ENCODE assay signal across 8 cellular contexts in the genomic region with DNA sequence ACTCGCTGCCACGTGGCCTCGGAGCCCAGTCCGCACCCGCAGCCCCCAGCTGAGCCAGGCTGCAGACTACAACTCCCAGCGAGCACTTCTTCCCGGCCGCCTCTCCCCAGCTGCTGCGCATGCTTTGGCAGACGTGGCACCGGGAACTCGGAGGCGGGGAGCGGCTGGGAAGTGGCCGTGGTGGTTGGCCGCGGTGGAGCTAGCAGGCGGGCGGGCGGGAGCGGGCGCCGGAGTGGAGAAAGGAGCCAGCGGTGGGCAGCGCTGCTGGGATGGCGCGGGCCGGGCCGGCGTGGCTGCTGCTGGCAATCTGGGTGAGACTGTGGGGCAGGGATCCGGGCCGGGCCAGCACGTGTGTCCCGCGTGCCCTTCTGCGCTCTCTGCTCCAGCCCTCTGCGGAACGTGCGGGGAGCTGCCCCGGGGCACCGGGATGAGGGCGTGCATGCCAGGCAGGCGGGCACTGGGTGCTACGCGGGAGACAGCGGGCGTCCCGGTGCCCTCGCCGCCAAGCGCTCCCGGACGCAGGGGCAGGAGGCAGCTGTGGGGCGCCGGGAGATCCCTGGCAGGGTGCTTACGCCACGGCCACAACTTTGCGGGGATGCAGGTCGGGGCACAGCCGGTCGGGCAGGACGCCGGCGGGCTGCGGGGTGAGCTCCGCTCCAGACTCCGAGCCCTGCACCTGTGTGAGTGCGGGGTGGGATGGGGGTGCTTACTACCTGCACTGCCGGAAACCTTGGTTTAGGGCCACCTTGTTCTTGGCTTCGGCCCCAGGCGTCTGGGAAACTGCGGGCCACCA. TPM values are rescaled to one million over a fixed set of nuclear protein-coding genes. Genes with fewer than 3 reads are reported as not detected.
DNase-seq lines count a peak whose midpoint lies in the region; TF ChIP-seq lines count a peak whose summit lies in the region.

A gene (plus strand): TSS at position 130 of the 793 bp plus-strand sequence. CDS start 140 bp downstream, at position 270.

- WGBS in GM23248 (ENCODE audit: low coverage in 1 of 2, low lambda C conversion rate in 2 of 2, missing lambda C conversion rate in 2 of 2), 2 experiments: 1% methylated on average over 61 to 70 of the region's 72 CpGs

- H3K27me3 ChIP-seq in GM23248 (replicated peaks; ENCODE audit: insufficient read depth) (no peaks in the 10 kb centered on the region), neural progenitor cell (peaks cover 38% of the 10 kb centered on the region), subcutaneous abdominal adipose tissue (ENCODE audit: control insufficient read depth in 5 of 5, insufficient read depth in 4 of 5, low read length in 5 of 5) (no peaks in the 10 kb centered on the region)

- no peaks in the 10 kb centered on the region for H3K9me2 ChIP-seq in GM23248 (ENCODE audit: insufficient read depth)

- H3K27ac ChIP-seq in GM23248 (peak within 1 kb of the TSS; percentile 68), RWPE1 (peak within 1 kb of the TSS; percentile 82), neural progenitor cell (no peak within 1 kb of the TSS), subcutaneous abdominal adipose tissue (ENCODE audit: low read depth, low read length) (peak within 1 kb of the TSS; percentile 44)

- H3K36me3 ChIP-seq in GM23248 (ENCODE audit: low read depth): no peaks in the 10 kb centered on the region
- no peaks in the 10 kb centered on the region for H3K36me3 ChIP-seq in neural progenitor cell
- H3K36me3 ChIP-seq in subcutaneous abdominal adipose tissue (ENCODE audit: control insufficient read depth in 5 of 5, insufficient read depth in 5 of 5, low read length in 5 of 5): no peaks in the 10 kb centered on the region

- no peaks in the 10 kb centered on the region for H3K9me3 Mint-ChIP-seq in neural progenitor cell

- H3K4me1 ChIP-seq in GM23248 (ENCODE audit: insufficient read depth) (0 out of 2 replicates have a peak, but pooled peaks cover 9% of the 10 kb centered on the region), neural progenitor cell (peaks cover 16% of the 10 kb centered on the region), subcutaneous abdominal adipose tissue (ENCODE audit: control insufficient read depth in 5 of 5, insufficient read depth in 5 of 5, low read length in 5 of 5) (peaks cover 4 to 27% (median 18%) of the 10 kb centered on the region in 5 donors)

- H4K20me1 ChIP-seq in GM23248 (ENCODE audit: insufficient read depth): no peaks in the 10 kb centered on the region
- H4K20me1 ChIP-seq in neural progenitor cell (ENCODE audit: low read depth): peaks cover 16% of the 10 kb centered on the region

- DNase-seq in Daoy (ENCODE audit: low read depth): peak; percentile 97
- peak; percentile 96 for DNase-seq in GM23248
- DNase-seq in LNCaP clone FGC (ENCODE audit: low read depth): peak; percentile 70
- peak; percentile 94 for DNase-seq in RWPE1 (ENCODE audit: low spot score)
- DNase-seq in activated effector memory CD4-positive, alpha-beta T cell treated with anti-CD3 and anti-CD28 coated beads, Interleukin-2, amount 50 U/mL, for 16 hours: peak; percentile 85
- peak; percentile 78 for DNase-seq in foreskin melanocyte
- DNase-seq in neural progenitor cell (ENCODE audit: low spot score): peak; percentile 93

- H3K9ac ChIP-seq in GM23248 (peak within 1 kb of the TSS; percentile 94), neural progenitor cell (no peak within 1 kb of the TSS), subcutaneous abdominal adipose tissue (ENCODE audit: low read length in 5 of 5) (peak within 1 kb of the TSS; percentile 44 to 89 (median 68))

- in situ Hi-C loops in GM23248 (cut with MboI): no loop called here

- H3K4me2 ChIP-seq in GM23248 (ENCODE audit: unreplicated experiment) (peak within 1 kb of the TSS; percentile 89), neural progenitor cell (peak within 1 kb of the TSS; percentile 95)

- POLR2A ChIA-PET in RWPE1 (lab: Yijun Ruan, JAX; ENCODE audit: low non-redundant PET): interaction anchor here (0.6 kb wide), 2 partner anchors 27 to 40 kb away, joined by 3 to 5 read pairs; no protein-coding TSS in a partner anchor

- H3K4me1 Mint-ChIP-seq in neural progenitor cell: peaks cover 37% of the 10 kb centered on the region

- H3K4me3 ChIP-seq in GM23248 (peak within 1 kb of the TSS; percentile 90), LNCaP clone FGC (ENCODE audit: low read depth, low read length) (peak within 1 kb of the TSS; percentile 90), neural progenitor cell (peak within 1 kb of the TSS; percentile 70), subcutaneous abdominal adipose tissue (ENCODE audit: low read depth in 1 of 5, low read length in 5 of 5) (peak within 1 kb of the TSS; percentile 49 to 90 (median 81))

- CTCF ChIA-PET in RWPE1 (lab: Yijun Ruan, JAX): interaction anchor here (0.7 to 1.4 kb wide), 3 partner anchors 39 to 192 kb away, joined by 3 to 6 read pairs (median 5); a partner anchor contains a TSS

- peaks cover 50% of the 10 kb centered on the region for H3K79me2 ChIP-seq in GM23248 (ENCODE audit: insufficient read depth)
- H3K79me2 ChIP-seq in neural progenitor cell (ENCODE audit: low read depth): peaks cover 13% of the 10 kb centered on the region

- peak within 1 kb of the TSS; percentile 74 for H3K27ac Mint-ChIP-seq in neural progenitor cell

- H3F3A ChIP-seq in GM23248 (ENCODE audit: insufficient read depth) (no peaks in the 10 kb centered on the region), neural progenitor cell (ENCODE audit: low read depth) (peaks cover 4% of the 10 kb centered on the region)

- H3K27me3 Mint-ChIP-seq in neural progenitor cell (ENCODE audit: insufficient read depth, low read depth): no peaks in the 10 kb centered on the region

- H3K36me3 Mint-ChIP-seq in neural progenitor cell: no peaks in the 10 kb centered on the region

- TF ChIP-seq CTCF in LNCaP clone FGC (IDR thresholded peaks at IDR 0.05; ENCODE audit: control insufficient read depth, extremely low read depth, insufficient read depth) (no peak), RWPE1 (conservative IDR thresholded peaks at IDR 0.05; ENCODE audit: low read depth) (no peak), neural progenitor cell (IDR thresholded peaks at IDR 0.05) (no peak)

- H3K9me3 ChIP-seq in GM23248 (ENCODE audit: low read depth): no peaks in the 10 kb centered on the region
- no peaks in the 10 kb centered on the region for H3K9me3 ChIP-seq in neural progenitor cell (ENCODE audit: low read depth)
- H3K9me3 ChIP-seq in subcutaneous abdominal adipose tissue (ENCODE audit: control insufficient read depth in 5 of 5, low read length in 5 of 5): no peaks in the 10 kb centered on the region

- H2AFZ ChIP-seq in GM23248 (peak within 1 kb of the TSS; percentile 84), neural progenitor cell (replicated peaks) (peak within 1 kb of the TSS; percentile 70)

- peak within 1 kb of the TSS; percentile 90 for H3K4me3 Mint-ChIP-seq in neural progenitor cell

RNA-seq across cellular contexts. Expression of the gene that starts here (rescaled TPM):
- 17.6 and 21.6 TPM in 2 replicates for total RNA-seq in Daoy (2014; rRNA removed; shearing (Covaris generic))
- 39.5 and 49.1 TPM in 2 replicates for total RNA-seq in GM23248 (2014; rRNA removed; shearing (Covaris generic))
- 57.3 and 60.2 TPM in 2 replicates for polyA plus RNA-seq in GM23248 (2016; fragmentation: Nextera tagmentation; extraction: Ambion mirVana)
- 5.4 and 15.8 TPM in 2 replicates for total RNA-seq in neural progenitor cell (ENCODE audit: low replicate concordance)
